31 cellular contexts compared by ENCODE assay signal in the genomic region with DNA sequence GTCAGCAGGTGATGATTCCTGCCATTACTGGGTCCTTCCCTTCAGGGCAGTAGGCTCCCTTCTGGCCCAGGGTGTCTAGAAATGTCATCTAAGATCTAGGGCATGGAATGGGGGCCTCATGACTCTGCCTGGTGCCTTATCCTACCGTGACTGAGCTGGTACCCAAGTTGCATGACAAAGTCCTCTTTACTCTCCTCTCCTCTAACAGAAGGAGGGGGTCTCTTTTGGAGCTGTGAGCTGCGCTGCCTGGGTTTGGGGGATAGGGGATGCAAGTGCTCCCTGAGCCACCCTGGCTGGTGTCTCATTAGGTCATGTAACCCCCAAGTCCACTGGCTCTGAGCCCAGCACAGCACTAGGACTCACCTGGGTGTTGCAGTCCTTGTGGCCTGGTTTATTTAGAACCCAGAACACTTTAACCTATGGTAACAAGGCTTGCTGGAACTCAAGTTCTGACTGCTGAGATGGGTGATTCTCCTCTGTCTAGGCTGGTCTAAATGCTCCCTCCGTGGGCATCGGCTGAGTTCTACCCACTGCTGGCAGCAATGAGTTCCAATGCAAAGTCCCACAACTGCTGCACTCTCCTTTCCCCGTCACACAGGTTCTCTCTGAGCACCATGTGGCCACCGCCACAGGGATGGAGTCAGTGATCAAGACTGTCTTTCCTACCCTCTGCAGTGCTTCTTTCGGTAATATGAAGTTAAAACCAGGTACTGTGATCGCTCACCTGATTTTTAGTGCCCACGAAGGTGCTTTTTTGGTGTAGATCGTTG. TPM values are rescaled to one million over a fixed set of nuclear protein-coding genes. Genes with fewer than 3 reads are reported as not detected.
DNase-seq lines count a peak whose midpoint lies in the region; ATAC-seq and TF ChIP-seq lines count a peak whose summit lies in the region.
"Had no signal": no experiment of that assay in that cellular context is flagged by ENCODE, and none has a peak within 500 bp of the region (broad histone marks: within the 10 kb centered on the region; RNA-seq: fewer than 3 reads in every experiment).

No MANE protein-coding gene starts in this region.

- H3K4me3 Mint-ChIP-seq in activated T-cell treated with anti-CD3 and anti-CD28 coated beads, Interleukin-2, amount 50 U/mL, for 24 hours = no peak overlapping the region
- H3K4me3 Mint-ChIP-seq in activated T-cell treated with anti-CD3 and anti-CD28 coated beads, Interleukin-2, amount 50 U/mL, for 72 hours = no peak overlapping the region
- no peak overlapping the region for H3K4me3 Mint-ChIP-seq in effector memory CD8-positive, alpha-beta T cell
- H3K4me3 Mint-ChIP-seq: CD4-positive, alpha-beta T cell; mesothelial cell of epicardium; WTC11 had no signal

- no peaks in the 10 kb centered on the region for H3K36me3 ChIP-seq in testis (ENCODE audit: low read depth, missing control alignments)

- intact Hi-C loops in testis (cut with DNase I; ENCODE audit: low total_unique reads) = no loop called here

- H3K4me1 ChIP-seq in testis = peaks cover 27% of the 10 kb centered on the region

- H3K4me3 ChIP-seq in testis = no peak overlapping the region
- H3K4me3 ChIP-seq: GM12878, PC-9, smooth muscle cell had no signal

- TF ChIP-seq POLR2A in testis (IDR thresholded peaks at IDR 0.05) = no peak

- H3K36me3 Mint-ChIP-seq in activated T-cell treated with anti-CD3 and anti-CD28 coated beads, Interleukin-2, amount 50 U/mL, for 24 hours (ENCODE audit: low read depth) = peaks cover 8% of the 10 kb centered on the region
- H3K36me3 Mint-ChIP-seq in activated T-cell treated with anti-CD3 and anti-CD28 coated beads, Interleukin-2, amount 50 U/mL, for 72 hours (ENCODE audit: insufficient read depth in 2 of 2) = peaks cover 10 to 23% of the 10 kb centered on the region in 2 donors
- peaks cover 4% of the 10 kb centered on the region for H3K36me3 Mint-ChIP-seq in effector memory CD8-positive, alpha-beta T cell (ENCODE audit: insufficient read depth)

- no peaks in the 10 kb centered on the region for H3K4me1 Mint-ChIP-seq in activated T-cell treated with anti-CD3 and anti-CD28 coated beads, Interleukin-2, amount 50 U/mL, for 24 hours (ENCODE audit: low read depth)
- H3K4me1 Mint-ChIP-seq in activated T-cell treated with anti-CD3 and anti-CD28 coated beads, Interleukin-2, amount 50 U/mL, for 72 hours (ENCODE audit: low read depth) = no peaks in the 10 kb centered on the region
- peaks cover 7 to 13% of the 10 kb centered on the region in 2 donors for H3K4me1 Mint-ChIP-seq in effector memory CD8-positive, alpha-beta T cell (ENCODE audit: low read depth in 2 of 2)

- H3K9me3 Mint-ChIP-seq in activated T-cell treated with anti-CD3 and anti-CD28 coated beads, Interleukin-2, amount 50 U/mL, for 24 hours = peaks cover 2% of the 10 kb centered on the region
- H3K9me3 Mint-ChIP-seq in activated T-cell treated with anti-CD3 and anti-CD28 coated beads, Interleukin-2, amount 50 U/mL, for 72 hours = peaks cover 2 to 4% of the 10 kb centered on the region in 2 donors
- no peaks in the 10 kb centered on the region for H3K9me3 Mint-ChIP-seq in effector memory CD8-positive, alpha-beta T cell

- TF ChIP-seq CTCF in omental fat pad (IDR thresholded peaks at IDR 0.05) = no peak
- TF ChIP-seq CTCF in testis (IDR thresholded peaks at IDR 0.05) = no peak

- H3K27ac Mint-ChIP-seq in activated T-cell treated with anti-CD3 and anti-CD28 coated beads, Interleukin-2, amount 50 U/mL, for 24 hours = no peak overlapping the region
- no peak overlapping the region for H3K27ac Mint-ChIP-seq in activated T-cell treated with anti-CD3 and anti-CD28 coated beads, Interleukin-2, amount 50 U/mL, for 72 hours
- H3K27ac Mint-ChIP-seq in effector memory CD8-positive, alpha-beta T cell = no peak overlapping the region
- H3K27ac Mint-ChIP-seq: CD4-positive, alpha-beta T cell; mesothelial cell of epicardium had no signal

- H3K9me3 ChIP-seq in testis = no peaks in the 10 kb centered on the region

- H3K27ac ChIP-seq in testis = no peak overlapping the region
- H3K27ac ChIP-seq: PC-9 had no signal

- H3K27me3 ChIP-seq in testis = no peaks in the 10 kb centered on the region

- no peak for ATAC-seq in activated T-cell treated with anti-CD3 and anti-CD28 coated beads, Interleukin-2, amount 50 U/mL, for 72 hours (replicated peaks in 1 of 2)
- no peak for ATAC-seq in omental fat pad (ENCODE audit: low FRiP score)
- no peak for ATAC-seq in GM18502 (IDR thresholded peaks at IDR 0.05; ENCODE audit: poor library complexity, unreplicated experiment)
- ATAC-seq in HG02759 (IDR thresholded peaks at IDR 0.05; ENCODE audit: unreplicated experiment) = no peak
- no peak for ATAC-seq in effector memory CD8-positive, alpha-beta T cell (replicated peaks)
- ATAC-seq: GM12878, left ventricle myocardium superior, WTC11 had no signal

- H3K27me3 Mint-ChIP-seq in activated T-cell treated with anti-CD3 and anti-CD28 coated beads, Interleukin-2, amount 50 U/mL, for 24 hours = no peaks in the 10 kb centered on the region
- H3K27me3 Mint-ChIP-seq in activated T-cell treated with anti-CD3 and anti-CD28 coated beads, Interleukin-2, amount 50 U/mL, for 72 hours (ENCODE audit: low read depth) = no peaks in the 10 kb centered on the region
- H3K27me3 Mint-ChIP-seq in effector memory CD8-positive, alpha-beta T cell = no peaks in the 10 kb centered on the region
- H3K27me3 Mint-ChIP-seq: CD4-positive, alpha-beta T cell had no signal

- peak; percentile 8 for DNase-seq in activated T-cell treated with anti-CD3 and anti-CD28 coated beads, Interleukin-2, amount 50 U/mL, for 24 hours
- no peak for DNase-seq in activated T-cell treated with anti-CD3 and anti-CD28 coated beads, Interleukin-2, amount 50 U/mL, for 72 hours
- peak; percentile 1 for DNase-seq in activated CD8-positive, alpha-beta memory T cell treated with anti-CD3 and anti-CD28 coated beads, Interleukin-2, amount 50 U/mL, for 4 hours
- peak; percentile 17 for DNase-seq in omental fat pad (ENCODE audit: low spot score)
- peak; percentile 10 for DNase-seq in testis
- DNase-seq in effector memory CD8-positive, alpha-beta T cell = no peak
- DNase-seq: 8988T; activated CD4-positive, alpha-beta T cell treated with anti-CD3 and anti-CD28 coated beads, Interleukin-2, amount 50 U/mL, for 48 hours; activated gamma-delta T cell; CD4-positive, alpha-beta T cell; cerebellar nuclear complex; EL; Karpas-422; left ventricle myocardium superior; MV-4-11; naive B cell; NCI-H187 treated with DMSO at 0.1 percent for 48 hours; NCI-H2171 treated with DMSO at 0.1 percent for 48 hours; NCI-H524; NK-92 treated with Interleukin-12 subunit alpha and Interleukin-12 subunit beta, amount 100 ng/mL, for 24 hours; PC-9; SHP77 treated with DMSO at 0.1 percent for 48 hours; stimulated activated CD4-positive, alpha-beta T cell treated with anti-CD3 and anti-CD28 coated beads, Interleukin-2, amount 100 ng/mL, for 24 hours; substantia nigra; T-helper 9 cell had no signal

- WGBS in testis, 2 donors = 96% methylated on average over 10 of the region's 10 CpGs

RNA-seq across cellular contexts. Expression of gene XXYLT1, which starts 34.0 kb away (rescaled TPM):
- 1 to 10 TPM; 6.2 to 6.6 TPM for total RNA-seq in activated T-cell treated with anti-CD3 and anti-CD28 coated beads, Interleukin-2, amount 50 U/mL, for 72 hours
- total RNA-seq in omental fat pad (10 to 100 TPM in 1 of 4 donors, 1 to 10 TPM in 3; 6.0 to 16.1 (median 9.6) TPM), testis (10 to 100 TPM; 11.1 to 12.5 TPM)
- 7.2 TPM for polyA plus RNA-seq in testis (ENCODE audit: insufficient read depth, low read depth, low replicate concordance)

Comparison
In these comparisons a context has a peak if more than half of its experiments do, and no peak if none do; other contexts are left out.
1. DNase-seq: peak in activated T-cell treated with anti-CD3 and anti-CD28 coated beads, Interleukin-2, amount 50 U/mL, for 24 hours (single experiment), activated CD8-positive, alpha-beta memory T cell treated with anti-CD3 and anti-CD28 coated beads, Interleukin-2, amount 50 U/mL, for 4 hours (single experiment), omental fat pad (single experiment) and testis (single experiment); none in activated T-cell treated with anti-CD3 and anti-CD28 coated beads, Interleukin-2, amount 50 U/mL, for 72 hours (0 of 2) and effector memory CD8-positive, alpha-beta T cell (0 of 3).